In genomic region chr14:64705406-64706118, GRCh38 we compare ENCODE assay signal across 8 cellular contexts. TPM values are rescaled to one million over a fixed set of nuclear protein-coding genes. Genes with fewer than 3 reads are reported as not detected.
DNase-seq lines count a peak whose midpoint lies in the region; ATAC-seq and TF ChIP-seq lines count a peak whose summit lies in the region.

No MANE protein-coding gene starts in this region.

- no peaks in the 10 kb centered on the region for H3K9me3 ChIP-seq in psoas muscle

- peaks cover 36% of the 10 kb centered on the region for H3K27me3 Mint-ChIP-seq in activated naive CD8-positive, alpha-beta T cell

- H3K27ac ChIP-seq in ACC112 (ENCODE audit: low read depth, low read length) (no peak overlapping the region), psoas muscle (peak overlapping the region; percentile 74)

- H3K36me3 Mint-ChIP-seq in activated naive CD8-positive, alpha-beta T cell: no peaks in the 10 kb centered on the region

- no peaks in the 10 kb centered on the region for H3K9me3 Mint-ChIP-seq in activated naive CD8-positive, alpha-beta T cell (ENCODE audit: low read depth)

- intact Hi-C loops in psoas muscle (cut with DNase I): loop anchor here in 1 of 2 donors (1.0 kb wide), 1 partner anchor 11 kb away; no protein-coding TSS in a partner anchor

- TF ChIP-seq CTCF in HFF-Myc (IDR thresholded peaks at IDR 0.05; ENCODE audit: low read depth, low read length, missing control alignments) (no peak), psoas muscle (IDR thresholded peaks at IDR 0.05) (no peak)

- H3K4me1 ChIP-seq in ACC112 (ENCODE audit: control insufficient read depth, insufficient read depth, low read length, unreplicated experiment) (peaks cover 11% of the 10 kb centered on the region), psoas muscle (no peaks in the 10 kb centered on the region)

- H2AFZ ChIP-seq in ACC112 (ENCODE audit: low read length, unreplicated experiment): no peak overlapping the region

- no peak for DNase-seq in HFF-Myc (ENCODE audit: extremely low read depth, low read depth)
- peak; percentile 53 for DNase-seq in hepatic stellate cell (ENCODE audit: low spot score)
- peak in 1 of 2 donors; percentile 33 for DNase-seq in psoas muscle
- no peak for DNase-seq in ecto neural progenitor cell (ENCODE audit: low spot score)
- no peak for DNase-seq in activated CD4-positive, alpha-beta T cell treated with anti-CD3 and anti-CD28 coated beads for 48 hours
- no peak for DNase-seq in NCI-H1436 treated with DMSO at 0.1 percent for 48 hours (lab: John Stamatoyannopoulos, UW)

- H3K4me3 ChIP-seq in ACC112 (ENCODE audit: low read depth, low read length) (peak overlapping the region; percentile 88), HFF-Myc (replicated peaks; ENCODE audit: low read depth, low read length) (peak overlapping the region; percentile 82), psoas muscle (peak overlapping the region; percentile 89)

- H3K27ac Mint-ChIP-seq in activated naive CD8-positive, alpha-beta T cell: no peak overlapping the region

- 43 to 63% (median 52%) methylated on average over 17 of the region's 17 CpGs for WGBS in psoas muscle, 3 donors

- no peaks in the 10 kb centered on the region for H3K36me3 ChIP-seq in ACC112 (ENCODE audit: insufficient read depth, low read length)
- H3K36me3 ChIP-seq in psoas muscle (ENCODE audit: insufficient read depth in 1 of 2, low read depth in 1 of 2): no peaks in the 10 kb centered on the region

- H3K27me3 ChIP-seq in ACC112 (ENCODE audit: insufficient read depth, low read length): peaks cover 32% of the 10 kb centered on the region
- H3K27me3 ChIP-seq in psoas muscle (ENCODE audit: insufficient read depth in 3 of 3, low read length in 2 of 3): peaks cover 0 to 21% (median 0%) of the 10 kb centered on the region in 3 donors

- peaks cover 45% of the 10 kb centered on the region for H3K4me1 Mint-ChIP-seq in activated naive CD8-positive, alpha-beta T cell (ENCODE audit: low read depth)

- peak overlapping the region; percentile 73 for H3K4me3 Mint-ChIP-seq in activated naive CD8-positive, alpha-beta T cell

- peak in 2 of 4 donors; percentile 13 to 16 for ATAC-seq in psoas muscle

- H3K79me2 ChIP-seq in ACC112 (ENCODE audit: control insufficient read depth, insufficient read depth, low read length, unreplicated experiment): no peaks in the 10 kb centered on the region

RNA-seq across cellular contexts. Expression of gene PLEKHG3, which starts 1.3 kb away (rescaled TPM):
- total RNA-seq in psoas muscle: 1 to 10 TPM; 5.2 to 8.2 (median 6.5) TPM
- 1 to 10 TPM; 1.9 to 3.1 (median 2.8) TPM for polyA plus RNA-seq in psoas muscle
